ENCODE assay signal across 8 cellular contexts in the genomic region with DNA sequence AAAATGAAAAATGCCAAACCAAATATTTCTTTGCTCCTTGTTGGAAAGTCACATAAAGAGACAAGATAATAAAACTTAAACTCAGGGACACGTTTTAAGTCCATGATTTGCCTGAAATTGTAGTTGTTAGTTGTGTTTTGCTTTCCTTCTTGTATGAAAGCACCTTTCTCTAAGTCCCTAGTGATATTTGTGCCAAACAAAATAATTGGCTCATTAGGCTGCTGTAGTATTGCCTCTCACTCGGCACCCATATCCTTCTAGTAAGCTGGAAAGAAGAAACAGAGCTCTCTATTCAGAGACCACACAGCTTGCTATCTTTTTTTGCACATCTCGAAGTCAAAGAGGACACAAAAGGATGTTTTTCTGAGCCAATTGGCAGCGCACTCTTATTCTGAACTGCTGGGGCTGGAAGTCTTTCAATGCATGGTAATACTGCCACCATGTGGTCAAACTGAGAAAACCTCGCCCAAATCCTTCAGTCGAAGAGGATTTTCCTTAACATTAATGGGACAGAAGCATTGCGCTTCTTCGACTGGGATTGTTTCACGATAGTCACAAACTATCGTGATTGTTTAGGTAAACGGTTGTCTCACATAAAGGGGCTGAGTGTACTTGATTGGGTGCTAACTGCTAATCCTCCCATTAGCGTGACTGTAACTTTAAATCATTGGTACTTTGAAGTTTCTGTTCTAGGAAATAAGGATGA.
DNase-seq lines count a peak whose midpoint lies in the region; ATAC-seq and TF ChIP-seq lines count a peak whose summit lies in the region.

No MANE protein-coding gene starts in this region.

- intact Hi-C loops in ascending aorta (cut with DNase I), result loop anchor here (5.0 kb wide), 2 partner anchors 776 to 1046 kb away; no protein-coding TSS in a partner anchor

- peak; percentile 46 for DNase-seq in SIG-M5 treated with dmso at 0.1 percent for 504 hours (lab: John Stamatoyannopoulos, UW; ENCODE audit: unreplicated experiment)
- DNase-seq in SIG-M5 (lab: John Stamatoyannopoulos, UW), result no peak
- DNase-seq in NCI-H1105 treated with DMSO at 0.1 percent for 48 hours (lab: John Stamatoyannopoulos, UW), result peak; percentile 71
- peak; percentile 51 for DNase-seq in SW480 (ENCODE audit: low spot score)
- no peak for DNase-seq in ascending aorta (ENCODE audit: low spot score in 2 of 2)
- peak; percentile 50 for DNase-seq in hepatic stellate cell (ENCODE audit: low spot score)
- peak; percentile 28 for DNase-seq in skeletal muscle cell (ENCODE audit: low read depth)

- peak; percentile 87 for ATAC-seq in HG02678 (IDR thresholded peaks at IDR 0.05; ENCODE audit: unreplicated experiment)

- no peaks in the 10 kb centered on the region for H3K27me3 ChIP-seq in ascending aorta

- no peaks in the 10 kb centered on the region for H3K9me3 ChIP-seq in ascending aorta

- H3K36me3 ChIP-seq in ascending aorta, result no peaks in the 10 kb centered on the region

- peak; percentile 37 to 76 (median 55) for TF ChIP-seq CTCF in ascending aorta (IDR thresholded peaks at IDR 0.05)

- H3K4me3 ChIP-seq in ascending aorta (no peak overlapping the region), skeletal muscle cell (ENCODE audit: low read depth, low read length) (peak overlapping the region; percentile 20)

- no peak overlapping the region for H3K27ac ChIP-seq in ascending aorta

- H3K4me1 ChIP-seq in ascending aorta, result no peaks in the 10 kb centered on the region

Comparison
In these comparisons a context has a peak if more than half of its experiments do, and no peak if none do; other contexts are left out.
1. DNase-seq: peak in SIG-M5 treated with dmso at 0.1 percent for 504 hours (single experiment), NCI-H1105 treated with DMSO at 0.1 percent for 48 hours (single experiment), SW480 (single experiment), hepatic stellate cell (single experiment) and skeletal muscle cell (single experiment); none in SIG-M5 (single experiment) and ascending aorta (0 of 2).